ENCODE assay signal across 2 cellular contexts in the genomic region with DNA sequence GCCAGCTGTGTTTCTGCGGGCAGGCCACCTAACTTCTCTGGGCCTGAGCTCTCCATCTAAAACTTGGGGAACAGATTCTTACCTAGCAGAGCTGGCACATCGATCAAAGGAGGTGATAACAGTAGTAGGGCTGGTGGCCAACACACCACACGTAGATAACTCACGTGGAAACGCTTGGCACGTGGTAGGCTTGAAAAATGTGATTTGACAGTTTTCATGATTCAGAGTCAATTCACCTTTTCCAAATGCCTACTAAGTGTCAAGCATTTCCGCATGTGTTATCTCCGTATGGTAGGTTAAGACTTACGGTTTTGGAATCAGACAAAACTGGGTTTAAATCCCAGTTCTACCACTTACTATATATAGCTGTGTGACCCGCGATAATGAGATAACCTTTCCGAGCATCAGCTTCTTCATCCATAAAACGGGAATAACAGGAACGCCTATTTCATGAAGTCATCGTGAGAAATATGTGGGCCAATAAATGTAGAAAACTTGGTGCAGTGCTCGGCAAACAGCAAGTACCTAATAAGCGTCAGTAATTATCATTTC.
TF ChIP-seq lines count a peak whose summit lies in the region.

No MANE protein-coding gene starts in this region.

TF ChIP-seq in K562, 482 proteins besides CTCF, POLR2A, EP300 and RAD21:
- TF ChIP-seq ZKSCAN1 (IDR thresholded peaks at IDR 0.05; ENCODE audit: low read depth, low read length), result 0 out of 2 replicates have a peak, but pooled peaks have one; percentile 40
- TF ChIP-seq ELF4 (CRISPR knock-in tag; IDR thresholded peaks at IDR 0.05), result no peak
- TF ChIP-seq MXI1 (IDR thresholded peaks at IDR 0.05; ENCODE audit: low read depth, low read length), result no peak

TF ChIP-seq in endothelial cell of umbilical vein, 7 proteins besides CTCF, POLR2A, EP300 and RAD21:
- TF ChIP-seq, protein P1, sequence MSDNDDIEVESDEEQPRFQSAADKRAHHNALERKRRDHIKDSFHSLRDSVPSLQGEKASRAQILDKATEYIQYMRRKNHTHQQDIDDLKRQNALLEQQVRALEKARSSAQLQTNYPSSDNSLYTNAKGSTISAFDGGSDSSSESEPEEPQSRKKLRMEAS (IDR thresholded peaks at IDR 0.05; ENCODE audit: insufficient read depth, insufficient read length), result peak; percentile 56
- no peak for TF ChIP-seq POLR2AphosphoS5 (IDR thresholded peaks at IDR 0.05; ENCODE audit: insufficient read depth, low read depth, low read length)
- TF ChIP-seq FOS (IDR thresholded peaks at IDR 0.05; ENCODE audit: borderline replicate concordance, insufficient read depth, low read length), result no peak
- TF ChIP-seq JUN (IDR thresholded peaks at IDR 0.05; ENCODE audit: borderline replicate concordance, insufficient read depth, insufficient read length, low read depth), result peak; percentile 22
- TF ChIP-seq GATA2 (IDR thresholded peaks at IDR 0.05; ENCODE audit: insufficient read depth, insufficient read length, low read depth, low read length), result peak; percentile 25
